In the genomic region with DNA sequence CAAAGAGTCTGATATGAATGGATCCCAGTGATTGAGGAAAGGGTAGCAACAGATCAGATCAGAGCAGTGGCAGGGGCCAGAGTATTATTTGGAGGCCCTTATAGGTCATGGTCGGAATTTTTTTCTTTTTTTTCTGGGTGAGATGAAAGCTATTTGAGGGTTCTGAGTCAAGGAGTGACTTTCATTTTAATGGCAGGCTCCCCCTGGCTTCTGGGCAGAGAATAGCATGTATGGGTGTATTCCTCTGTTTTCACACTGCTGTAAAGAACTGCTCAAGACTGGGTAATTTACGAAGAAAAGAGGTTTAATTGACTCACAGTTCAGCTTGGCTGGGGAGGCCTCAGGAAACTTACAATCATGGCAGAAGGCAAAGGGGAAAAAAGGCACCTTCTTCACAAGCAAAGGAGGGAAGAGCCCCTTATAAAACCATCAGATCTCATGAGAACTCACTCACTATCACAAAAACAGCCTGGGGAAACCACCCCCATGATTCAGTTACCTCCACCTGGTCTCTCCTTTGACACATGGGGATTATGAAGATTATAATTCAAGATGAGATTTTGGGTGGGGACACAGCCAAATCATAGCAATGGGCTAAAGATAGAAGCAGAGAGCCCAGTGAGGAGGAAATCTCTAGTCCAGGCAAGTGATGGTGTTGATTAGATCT, we compare ENCODE assay signal across 8 cellular contexts. TPM values are rescaled to one million over a fixed set of nuclear protein-coding genes. Genes with fewer than 3 reads are reported as not detected.
DNase-seq lines count a peak whose midpoint lies in the region; TF ChIP-seq lines count a peak whose summit lies in the region.

No MANE protein-coding gene starts in this region.

- CTCF ChIA-PET in activated CD4-positive, alpha-beta memory T cell treated with anti-CD3 and anti-CD28 coated beads, Interleukin-2, amount 10 ng/mL, durations not matched to agents 7 days and 5 days (lab: Charles Lee): interaction anchor here (0.5 to 5.3 kb wide), 12 partner anchors 9 to 1805 kb away, joined by 3 to 24 read pairs (median 3); no protein-coding TSS in a partner anchor

- no peaks in the 10 kb centered on the region for H3K9me2 ChIP-seq in DOHH2 (replicated peaks; ENCODE audit: control insufficient read depth, low read length)

- no peaks in the 10 kb centered on the region for H3K27me3 Mint-ChIP-seq in activated CD4-positive, alpha-beta memory T cell treated with anti-CD3 and anti-CD28 coated beads, Interleukin-2, amount 10 ng/mL, durations not matched to agents 7 days and 5 days

- H3K4me3 ChIP-seq in DOHH2 (ENCODE audit: low read length) (peak overlapping the region; percentile 85), fibroblast of villous mesenchyme (ENCODE audit: low read depth, low read length) (no peak overlapping the region)

- POLR2A ChIA-PET in activated CD4-positive, alpha-beta memory T cell treated with anti-CD3 and anti-CD28 coated beads, Interleukin-2, amount 10 ng/mL, durations not matched to agents 7 days and 5 days (lab: Charles Lee): no interaction called here

- H3K27ac ChIP-seq in DOHH2 (ENCODE audit: low read depth, low read length): peak overlapping the region; percentile 97

- no peaks in the 10 kb centered on the region for H3K9me3 Mint-ChIP-seq in activated CD4-positive, alpha-beta memory T cell treated with anti-CD3 and anti-CD28 coated beads, Interleukin-2, amount 10 ng/mL, durations not matched to agents 7 days and 5 days

- H3K36me3 ChIP-seq in DOHH2 (ENCODE audit: control insufficient read depth, low read length): peaks cover 41% of the 10 kb centered on the region

- H3K4me2 ChIP-seq in DOHH2 (ENCODE audit: low read length): peak overlapping the region; percentile 99

- H3K79me2 ChIP-seq in DOHH2 (ENCODE audit: control insufficient read depth, low read length): peaks cover 50% of the 10 kb centered on the region

- DNase-seq in Kasumi-1 (lab: John Stamatoyannopoulos, UW): peak; percentile 66 to 79
- peak; percentile 60 for DNase-seq in activated CD4-positive, alpha-beta memory T cell treated with anti-CD3 and anti-CD28 coated beads, Interleukin-2, amount 10 ng/mL, durations not matched to agents 7 days and 5 days
- DNase-seq in fibroblast of villous mesenchyme (ENCODE audit: low read depth): peak; percentile 29
- DNase-seq in stimulated activated CD4-positive, alpha-beta T cell treated with anti-CD3 and anti-CD28 coated beads, Interleukin-2, amount 100 ng/mL, for 24 hours: peak; percentile 53 to 61
- DNase-seq in SHP77 (lab: John Stamatoyannopoulos, UW): no peak
- no peak for DNase-seq in mucosa of gallbladder (ENCODE audit: low spot score)
- DNase-seq in NCI-H2171 treated with DMSO at 0.1 percent for 48 hours (lab: John Stamatoyannopoulos, UW): no peak

- H3K9me3 ChIP-seq in DOHH2 (ENCODE audit: control insufficient read depth, insufficient read depth, low read length): peaks cover 5% of the 10 kb centered on the region

- peaks cover 21% of the 10 kb centered on the region for H3K36me3 Mint-ChIP-seq in activated CD4-positive, alpha-beta memory T cell treated with anti-CD3 and anti-CD28 coated beads, Interleukin-2, amount 10 ng/mL, durations not matched to agents 7 days and 5 days (ENCODE audit: low read depth)

- H3K27me3 ChIP-seq in DOHH2 (ENCODE audit: control insufficient read depth, low read length): no peaks in the 10 kb centered on the region

- TF ChIP-seq CTCF in DOHH2 (IDR thresholded peaks at IDR 0.05; ENCODE audit: low read depth, low read length, poor library complexity, severe bottlenecking) (peak; percentile 89), fibroblast of villous mesenchyme (IDR thresholded peaks at IDR 0.05; ENCODE audit: insufficient read depth, low read depth, low read length) (peak; percentile 71)

- H4K20me1 ChIP-seq in DOHH2 (ENCODE audit: control insufficient read depth, insufficient read depth, low read depth, low read length): no peaks in the 10 kb centered on the region

- H3K4me1 Mint-ChIP-seq in activated CD4-positive, alpha-beta memory T cell treated with anti-CD3 and anti-CD28 coated beads, Interleukin-2, amount 10 ng/mL, durations not matched to agents 7 days and 5 days: peaks cover 49% of the 10 kb centered on the region

- peaks cover 58% of the 10 kb centered on the region for H3F3A ChIP-seq in DOHH2 (ENCODE audit: control insufficient read depth, insufficient read depth)

- H3K4me3 Mint-ChIP-seq in activated CD4-positive, alpha-beta memory T cell treated with anti-CD3 and anti-CD28 coated beads, Interleukin-2, amount 10 ng/mL, durations not matched to agents 7 days and 5 days: no peak overlapping the region

- H3K27ac Mint-ChIP-seq in activated CD4-positive, alpha-beta memory T cell treated with anti-CD3 and anti-CD28 coated beads, Interleukin-2, amount 10 ng/mL, durations not matched to agents 7 days and 5 days: no peak overlapping the region

- peaks cover 87% of the 10 kb centered on the region for H3K4me1 ChIP-seq in DOHH2 (ENCODE audit: control insufficient read depth, low read length)

RNA-seq across cellular contexts. Expression of a gene that starts 3.0 kb away (rescaled TPM):
- 1 to 10 TPM; 3.0 to 3.5 TPM for total RNA-seq in activated CD4-positive, alpha-beta memory T cell treated with anti-CD3 and anti-CD28 coated beads, Interleukin-2, amount 10 ng/mL, durations not matched to agents 7 days and 5 days
- total RNA-seq in fibroblast of villous mesenchyme (0.64 TPM in 1 of 2 replicates, not detected in the other), mucosa of gallbladder (0.86 TPM)

RNA-seq across cellular contexts. Expression of a gene that starts 7.2 kb away (rescaled TPM):
- 100 to 1,000 TPM; 278 to 299 TPM for total RNA-seq in activated CD4-positive, alpha-beta memory T cell treated with anti-CD3 and anti-CD28 coated beads, Interleukin-2, amount 10 ng/mL, durations not matched to agents 7 days and 5 days
- total RNA-seq in fibroblast of villous mesenchyme: not detected in 2 replicates
- total RNA-seq in mucosa of gallbladder: 27.5 TPM

RNA-seq across cellular contexts. Expression of a gene that starts 34.2 kb away (rescaled TPM):
- not detected for total RNA-seq in activated CD4-positive, alpha-beta memory T cell treated with anti-CD3 and anti-CD28 coated beads, Interleukin-2, amount 10 ng/mL, durations not matched to agents 7 days and 5 days
- total RNA-seq in fibroblast of villous mesenchyme: 37.6 and 38.7 TPM in 2 replicates
- 18.0 TPM for total RNA-seq in mucosa of gallbladder

RNA-seq across cellular contexts. Expression of a gene that starts 35.7 kb away (rescaled TPM):
- not detected for total RNA-seq in activated CD4-positive, alpha-beta memory T cell treated with anti-CD3 and anti-CD28 coated beads, Interleukin-2, amount 10 ng/mL, durations not matched to agents 7 days and 5 days
- 0.32 TPM in 1 of 2 replicates, not detected in the other for total RNA-seq in fibroblast of villous mesenchyme
- total RNA-seq in mucosa of gallbladder: not detected

Comparison
In these comparisons a context has a peak if more than half of its experiments do, and no peak if none do; other contexts are left out.
1. DNase-seq: peak in Kasumi-1 (2 of 2), activated CD4-positive, alpha-beta memory T cell treated with anti-CD3 and anti-CD28 coated beads, Interleukin-2, amount 10 ng/mL, durations not matched to agents 7 days and 5 days (single experiment), fibroblast of villous mesenchyme (single experiment) and stimulated activated CD4-positive, alpha-beta T cell treated with anti-CD3 and anti-CD28 coated beads, Interleukin-2, amount 100 ng/mL, for 24 hours (2 of 2); none in SHP77 (0 of 2), mucosa of gallbladder (single experiment) and NCI-H2171 treated with DMSO at 0.1 percent for 48 hours (single experiment).
2. RNA of a gene that starts 7.2 kb away (total RNA-seq): 278 to 299 TPM in activated CD4-positive, alpha-beta memory T cell treated with anti-CD3 and anti-CD28 coated beads, Interleukin-2, amount 10 ng/mL, durations not matched to agents 7 days and 5 days and 27.5 TPM in mucosa of gallbladder (single experiment); not detected in fibroblast of villous mesenchyme; every median in the first group is over 10 times any median in the second.
3. RNA of a gene that starts 34.2 kb away (total RNA-seq): 37.6 to 38.7 TPM in fibroblast of villous mesenchyme and 18.0 TPM in mucosa of gallbladder (single experiment); not detected in activated CD4-positive, alpha-beta memory T cell treated with anti-CD3 and anti-CD28 coated beads, Interleukin-2, amount 10 ng/mL, durations not matched to agents 7 days and 5 days; every median in the first group is over 10 times any median in the second.